ENCODE assay signal across 10 cellular contexts in the genomic region with DNA sequence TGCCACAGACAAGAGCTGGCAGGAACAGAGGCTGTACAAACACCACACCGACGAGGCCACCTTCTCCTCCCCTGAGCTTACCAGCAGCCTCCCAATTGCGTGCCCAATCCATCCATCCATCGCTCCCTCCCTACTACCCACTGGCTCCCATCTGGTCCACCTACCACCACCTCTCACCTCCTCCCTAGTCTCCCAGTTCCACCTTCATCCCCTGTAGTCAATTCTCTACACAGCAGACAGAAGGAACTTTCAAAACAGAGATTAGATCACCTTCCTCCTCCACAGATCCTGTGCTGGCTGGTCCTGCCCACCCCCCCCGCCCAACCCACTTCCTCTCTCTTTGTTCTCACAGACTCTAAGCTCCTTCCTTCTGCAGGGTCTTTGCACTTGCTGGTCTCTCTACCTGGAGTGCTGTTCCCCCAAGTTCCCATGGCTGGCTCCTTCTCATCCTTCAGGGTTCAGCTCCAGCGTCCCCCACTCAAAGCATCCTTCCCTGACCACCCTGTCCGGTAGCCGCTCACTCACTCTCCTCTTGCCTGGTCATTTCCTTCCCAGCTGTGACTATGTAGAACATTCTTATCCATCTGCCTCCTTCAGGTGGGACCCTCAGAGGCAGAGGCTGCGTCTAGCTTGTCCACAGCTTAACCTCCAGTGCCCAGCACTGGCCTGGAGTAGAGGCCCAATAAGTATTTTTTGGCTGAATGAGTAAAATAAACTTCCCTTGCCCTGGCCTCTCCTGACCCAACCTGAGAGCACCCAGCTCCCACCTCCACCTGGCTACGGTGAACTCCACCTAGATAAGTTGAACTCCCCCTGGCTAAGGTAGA. TPM values are rescaled to one million over a fixed set of nuclear protein-coding genes. Genes with fewer than 3 reads are reported as not detected.
DNase-seq lines count a peak whose midpoint lies in the region; ATAC-seq and TF ChIP-seq lines count a peak whose summit lies in the region.
"Had no signal": no experiment of that assay in that cellular context is flagged by ENCODE, and none has a peak within 500 bp of the region (broad histone marks: within the 10 kb centered on the region; RNA-seq: fewer than 3 reads in every experiment).

No MANE protein-coding gene starts in this region.

- no peak overlapping the region for H3K18ac ChIP-seq in trophoblast cell (ENCODE audit: low read length)

- ATAC-seq in GM21390 (IDR thresholded peaks at IDR 0.05; ENCODE audit: unreplicated experiment), result no peak
- no peak for ATAC-seq in body of pancreas
- no peak for ATAC-seq in GM18873 (IDR thresholded peaks at IDR 0.05; ENCODE audit: low FRiP score, unreplicated experiment)
- no peak for ATAC-seq in HG02642 (IDR thresholded peaks at IDR 0.05; ENCODE audit: poor library complexity, unreplicated experiment)

- peak overlapping the region; percentile 86 for H3K27ac Mint-ChIP-seq in activated naive CD8-positive, alpha-beta T cell treated with anti-CD3 and anti-CD28 coated beads for 36 hours

- H3K23ac ChIP-seq in trophoblast cell (ENCODE audit: low read length), result no peak overlapping the region

- no peak overlapping the region for H2AFZ ChIP-seq in trophoblast cell (ENCODE audit: insufficient read depth, low read length, poor library complexity)

- no CpG with 5 or more reads among the region's 10 CpGs for WGBS in trophoblast cell (ENCODE audit: extremely low coverage, insufficient coverage, insufficient read length)
- WGBS in body of pancreas, 2 donors, result 76 to 88% methylated on average over 9 to 10 of the region's 10 CpGs

- H3K79me1 ChIP-seq in trophoblast cell (ENCODE audit: low read length), result no peaks in the 10 kb centered on the region

- in situ Hi-C loops in GM13976 (cut with MboI; ENCODE audit: low sequenced_read_pairs, unreplicated experiment), result no loop called here

- no peak overlapping the region for H3K4me2 ChIP-seq in trophoblast cell (ENCODE audit: low read length)

- intact Hi-C loops in body of pancreas (cut with DNase I), result no loop called here

- H3K9me3 ChIP-seq in trophoblast cell (ENCODE audit: insufficient read depth, low read depth, low read length) (peaks cover 5% of the 10 kb centered on the region), body of pancreas (no peaks in the 10 kb centered on the region)
- H3K9me3 ChIP-seq: SJCRH30 had no signal

- H3K4me3 ChIP-seq in trophoblast cell (ENCODE audit: low read depth, low read length), result no peak overlapping the region
- H3K4me3 ChIP-seq in body of pancreas, result no peak overlapping the region
- H3K4me3 ChIP-seq: SJCRH30 had no signal

- no peaks in the 10 kb centered on the region for H3K27me3 Mint-ChIP-seq in activated naive CD8-positive, alpha-beta T cell treated with anti-CD3 and anti-CD28 coated beads for 36 hours

- H2BK12ac ChIP-seq in trophoblast cell (ENCODE audit: low read length), result no peak overlapping the region

- peak overlapping the region; percentile 75 for H3K4me3 Mint-ChIP-seq in activated naive CD8-positive, alpha-beta T cell treated with anti-CD3 and anti-CD28 coated beads for 36 hours

- H3K4me1 ChIP-seq in trophoblast cell (ENCODE audit: control insufficient read depth in 1 of 2, insufficient read depth in 2 of 2, low read length in 2 of 2) (peaks cover 3 to 4% of the 10 kb centered on the region in 2 experiments), body of pancreas (no peaks in the 10 kb centered on the region)
- H3K4me1 ChIP-seq: SJCRH30 had no signal

- peaks cover 60% of the 10 kb centered on the region for H3K4me1 Mint-ChIP-seq in activated naive CD8-positive, alpha-beta T cell treated with anti-CD3 and anti-CD28 coated beads for 36 hours

- no peak overlapping the region for H4K8ac ChIP-seq in trophoblast cell (ENCODE audit: low read depth, low read length)

- TF ChIP-seq POLR2A in body of pancreas (IDR thresholded peaks at IDR 0.05), result no peak

- H3K14ac ChIP-seq in trophoblast cell (ENCODE audit: low read length), result no peak overlapping the region

- no peak overlapping the region for H3K9ac ChIP-seq in trophoblast cell (ENCODE audit: low read length)

- H3K4ac ChIP-seq in trophoblast cell (ENCODE audit: low read depth, low read length), result no peak overlapping the region

- no peaks in the 10 kb centered on the region for H3K9me3 Mint-ChIP-seq in activated naive CD8-positive, alpha-beta T cell treated with anti-CD3 and anti-CD28 coated beads for 36 hours

- H4K12ac ChIP-seq in trophoblast cell (ENCODE audit: low read depth, low read length), result no peak overlapping the region

- H3K27me3 ChIP-seq in trophoblast cell (ENCODE audit: insufficient read depth, low read length), result no peaks in the 10 kb centered on the region
- no peaks in the 10 kb centered on the region for H3K27me3 ChIP-seq in body of pancreas
- H3K27me3 ChIP-seq: SJCRH30 had no signal

- peaks cover 9% of the 10 kb centered on the region for H3K36me3 Mint-ChIP-seq in activated naive CD8-positive, alpha-beta T cell treated with anti-CD3 and anti-CD28 coated beads for 36 hours

- H3K79me2 ChIP-seq in trophoblast cell (ENCODE audit: control insufficient read depth, insufficient read depth, low read length, poor library complexity), result no peaks in the 10 kb centered on the region

- no peak for TF ChIP-seq CTCF in GM13976 (IDR thresholded peaks at IDR 0.05; ENCODE audit: borderline replicate concordance, control extremely low read depth, extremely low read depth, insufficient read depth, missing control alignments)
- TF ChIP-seq CTCF in body of pancreas (IDR thresholded peaks at IDR 0.05), result no peak

- H2BK120ac ChIP-seq in trophoblast cell (ENCODE audit: insufficient read depth, low read length, poor library complexity), result no peak overlapping the region

- DNase-seq in GM13976 (ENCODE audit: low spot score) (peak; percentile 81), OCI-M1 (lab: John Stamatoyannopoulos, UW) (peak; percentile 78), trophoblast cell (no peak), body of pancreas (no peak)
- no peak for DNase-seq in activated naive CD8-positive, alpha-beta T cell treated with anti-CD3 and anti-CD28 coated beads for 36 hours
- DNase-seq: NCI-H2029 treated with DMSO at 0.1 percent for 48 hours, SJCRH30 had no signal

- no peak overlapping the region for H2BK5ac ChIP-seq in trophoblast cell (ENCODE audit: low read depth, low read length, poor library complexity)

- H3K36me3 ChIP-seq in trophoblast cell (ENCODE audit: control insufficient read depth in 1 of 2, insufficient read depth in 2 of 2, low read length in 2 of 2) (peaks cover 0 to 11% of the 10 kb centered on the region in 2 experiments), body of pancreas (replicated peaks in 1 of 2; ENCODE audit: insufficient read depth in 1 of 2, low read depth in 2 of 2) (no peaks in the 10 kb centered on the region)
- H3K36me3 ChIP-seq: SJCRH30 had no signal

- peak overlapping the region; percentile 30 for H4K91ac ChIP-seq in trophoblast cell (ENCODE audit: low read depth, low read length)

- H2AK5ac ChIP-seq in trophoblast cell (ENCODE audit: low read length), result no peak overlapping the region

- H3K27ac ChIP-seq in trophoblast cell (ENCODE audit: low read depth, low read length), result no peak overlapping the region
- H3K27ac ChIP-seq in body of pancreas, result no peak overlapping the region
- H3K27ac ChIP-seq: SJCRH30 had no signal

RNA-seq across cellular contexts. Expression of gene PIN1, which starts 23.0 kb away (rescaled TPM):
- total RNA-seq in activated naive CD8-positive, alpha-beta T cell treated with anti-CD3 and anti-CD28 coated beads for 36 hours, result 10 to 100 TPM; 85.5 to 90.9 TPM
- 45.0 and 50.2 TPM in 2 replicates for polyA plus RNA-seq in trophoblast cell (2013)
- 10 to 100 TPM; 22.7 to 27.0 TPM for total RNA-seq in body of pancreas

RNA-seq across cellular contexts. Expression of gene UBL5, which starts 30.4 kb away (rescaled TPM):
- 100 to 1,000 TPM; 344 to 347 TPM for total RNA-seq in activated naive CD8-positive, alpha-beta T cell treated with anti-CD3 and anti-CD28 coated beads for 36 hours
- polyA plus RNA-seq in trophoblast cell (2013), result 314 and 343 TPM in 2 replicates
- 100 to 1,000 TPM; 113 to 120 TPM for total RNA-seq in body of pancreas

RNA-seq across cellular contexts. Expression of gene FBXL12, which starts 39.3 kb away (rescaled TPM):
- 10 to 100 TPM; 26.4 to 30.5 TPM for total RNA-seq in activated naive CD8-positive, alpha-beta T cell treated with anti-CD3 and anti-CD28 coated beads for 36 hours
- polyA plus RNA-seq in trophoblast cell (2013), result 30.8 and 31.5 TPM in 2 replicates
- 10 to 100 TPM; 16.1 to 25.4 TPM for total RNA-seq in body of pancreas

Comparison
In these comparisons a context has a peak if more than half of its experiments do, and no peak if none do; other contexts are left out.
1. DNase-seq: peak in GM13976 (single experiment) and OCI-M1 (single experiment); none in activated naive CD8-positive, alpha-beta T cell treated with anti-CD3 and anti-CD28 coated beads for 36 hours (single experiment), trophoblast cell (0 of 2) and body of pancreas (0 of 4).